12 cellular contexts compared by ENCODE assay signal in genomic region chr10:79270471-79271246, GRCh38.
DNase-seq lines count a peak whose midpoint lies in the region; ATAC-seq and TF ChIP-seq lines count a peak whose summit lies in the region.
"Had no signal": no experiment of that assay in that cellular context is flagged by ENCODE, and none has a peak within 500 bp of the region (broad histone marks: within the 10 kb centered on the region; RNA-seq: fewer than 3 reads in every experiment).

No MANE protein-coding gene starts in this region.

- no peaks in the 10 kb centered on the region for H3K9me3 Mint-ChIP-seq in activated CD8-positive, alpha-beta T cell treated with anti-CD3 and anti-CD28 coated beads for 36 hours

- no peaks in the 10 kb centered on the region for H3K36me3 ChIP-seq in HEK293 (ENCODE audit: control insufficient read depth in 2 of 2, insufficient read depth in 1 of 2, low read length in 2 of 2)
- peaks cover 4 to 48% (median 14%) of the 10 kb centered on the region in 4 donors for H3K36me3 ChIP-seq in stomach

- ATAC-seq in HG03378 (IDR thresholded peaks at IDR 0.05; ENCODE audit: unreplicated experiment) (no peak), GM21576 (IDR thresholded peaks at IDR 0.05; ENCODE audit: unreplicated experiment) (no peak)
- ATAC-seq in activated CD8-positive, alpha-beta T cell treated with anti-CD3 and anti-CD28 coated beads for 36 hours = no peak
- ATAC-seq: esophagus mucosa, psoas muscle had no signal

- no peaks in the 10 kb centered on the region for H3K4me1 ChIP-seq in HEK293 (ENCODE audit: control insufficient read depth, insufficient read depth, low read length)
- peaks cover 83 to 100% (median 92%) of the 10 kb centered on the region in 4 donors for H3K4me1 ChIP-seq in stomach

- POLR2A ChIA-PET in HEK293 (lab: Yijun Ruan, JAX) = no interaction called here
- POLR2A ChIA-PET in activated CD8-positive, alpha-beta T cell treated with anti-CD3 and anti-CD28 coated beads for 36 hours (lab: Charles Lee) = no interaction called here

- no peak overlapping the region for H3K4me3 Mint-ChIP-seq in activated CD8-positive, alpha-beta T cell treated with anti-CD3 and anti-CD28 coated beads for 36 hours

- DNase-seq in SKM-1 treated with dmso at 0.1 percent for 144 hours (lab: John Stamatoyannopoulos, UW; ENCODE audit: unreplicated experiment) (peak; percentile 84), stomach (no peak), ACHN (no peak)
- DNase-seq in activated CD8-positive, alpha-beta T cell treated with anti-CD3 and anti-CD28 coated beads for 36 hours = no peak
- DNase-seq: T-helper 2 cell had no signal

- no peaks in the 10 kb centered on the region for H3K9me3 ChIP-seq in HEK293 (ENCODE audit: control insufficient read depth, insufficient read depth, low read depth, low read length)
- no peaks in the 10 kb centered on the region for H3K9me3 ChIP-seq in stomach
- H3K9me3 ChIP-seq: psoas muscle had no signal

- H3K27me3 Mint-ChIP-seq in activated CD8-positive, alpha-beta T cell treated with anti-CD3 and anti-CD28 coated beads for 36 hours = no peaks in the 10 kb centered on the region

- WGBS in stomach, 5 donors = 70 to 86% (median 80%) methylated on average over 16 of the region's 16 CpGs

- no peak overlapping the region for H3K27ac Mint-ChIP-seq in activated CD8-positive, alpha-beta T cell treated with anti-CD3 and anti-CD28 coated beads for 36 hours

- peaks cover 23% of the 10 kb centered on the region for H3K4me1 Mint-ChIP-seq in activated CD8-positive, alpha-beta T cell treated with anti-CD3 and anti-CD28 coated beads for 36 hours (ENCODE audit: low read depth)

- in situ Hi-C loops in ACHN (cut with HindIII; ENCODE audit: low pct_ligation_motif_present, low pct_unique_long_range_greater_than_20kb, low sequenced_read_pairs) = no loop called here

- H3K27ac ChIP-seq in HEK293 (ENCODE audit: extremely low read depth, low read depth, low read length) = no peak overlapping the region
- peak overlapping the region; percentile 58 for H3K27ac ChIP-seq in layer of hippocampus (ENCODE audit: low read depth, low read length)
- H3K27ac ChIP-seq in stomach = peak overlapping the region in 4 of 5 donors; percentile 49 to 88 (median 70)
- H3K27ac ChIP-seq: KMS-11, psoas muscle had no signal

- CTCF ChIA-PET in HEK293 (lab: Yijun Ruan, JAX) = no interaction called here
- CTCF ChIA-PET in activated CD8-positive, alpha-beta T cell treated with anti-CD3 and anti-CD28 coated beads for 36 hours (lab: Charles Lee) = no interaction called here

- no peaks in the 10 kb centered on the region for H3K36me3 Mint-ChIP-seq in activated CD8-positive, alpha-beta T cell treated with anti-CD3 and anti-CD28 coated beads for 36 hours (ENCODE audit: low read depth)

- TF ChIP-seq EP300 in stomach (IDR thresholded peaks at IDR 0.05) = no peak

- intact Hi-C loops in stomach (cut with DNase I; ENCODE audit: low total_unique reads) = no loop called here
- intact Hi-C loops in activated CD8-positive, alpha-beta T cell treated with anti-CD3 and anti-CD28 coated beads for 36 hours (cut with micrococcal nuclease) = no loop called here

- TF ChIP-seq CTCF in HEK293 (tag by site-specific recombination; IDR thresholded peaks at IDR 0.05) (no peak), stomach (IDR thresholded peaks at IDR 0.05) (no peak)
- TF ChIP-seq CTCF in activated CD8-positive, alpha-beta T cell treated with anti-CD3 and anti-CD28 coated beads for 36 hours (IDR thresholded peaks at IDR 0.05) = no peak

- H3K27me3 ChIP-seq in layer of hippocampus (ENCODE audit: control insufficient read depth, insufficient read depth, low read length) = no peaks in the 10 kb centered on the region
- no peaks in the 10 kb centered on the region for H3K27me3 ChIP-seq in stomach

- TF ChIP-seq POLR2A in stomach (IDR thresholded peaks at IDR 0.05) = no peak

- H3K4me3 ChIP-seq in HEK293 (ENCODE audit: low read depth, low read length) (no peak overlapping the region), stomach (no peak overlapping the region)
- H3K4me3 ChIP-seq: psoas muscle had no signal

TF ChIP-seq in HEK293, 187 proteins besides CTCF, POLR2A, EP300 and RAD21:
- TF ChIP-seq TCF7L2 (IDR thresholded peaks at IDR 0.05; ENCODE audit: borderline replicate concordance, low read depth, low read length) (no peak), ZNF692 (tag by site-specific recombination; IDR thresholded peaks at IDR 0.05) (no peak), SCRT2 (tag by site-specific recombination; IDR thresholded peaks at IDR 0.05) (peak; percentile 91), SCRT1 (tag by site-specific recombination; IDR thresholded peaks at IDR 0.05; ENCODE audit: borderline replicate concordance) (peak; percentile 80), ZNF610 (tag by site-specific recombination; IDR thresholded peaks at IDR 0.05; ENCODE audit: borderline replicate concordance) (no peak)
